Comparison of ENCODE assay signal across 24 cellular contexts in the genomic region with DNA sequence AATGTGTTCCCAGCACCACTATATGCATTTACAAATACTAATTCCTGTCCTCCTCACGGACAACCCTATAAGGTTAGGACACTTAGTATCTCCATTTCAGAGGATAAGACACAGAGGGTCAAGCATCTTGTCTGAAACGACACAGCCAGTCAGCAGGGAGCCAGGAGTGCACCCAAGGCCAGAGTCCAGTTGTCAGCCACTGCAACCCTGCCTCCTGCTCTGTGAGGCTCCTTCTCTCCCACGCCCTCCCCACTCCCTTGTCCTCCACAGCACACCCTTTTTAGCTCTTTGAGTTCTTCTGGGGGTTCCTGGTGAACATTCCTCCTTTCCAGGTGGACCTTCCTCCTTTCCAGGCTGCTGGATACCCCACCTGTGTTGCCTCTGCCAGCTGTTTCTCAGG.
"Had no signal": no experiment of that assay in that cellular context is flagged by ENCODE, and none has a peak within 500 bp of the region (broad histone marks: within the 10 kb centered on the region; RNA-seq: fewer than 3 reads in every experiment).

No MANE protein-coding gene starts in this region.

- H3K4me3 Mint-ChIP-seq: activated CD8-positive, alpha-beta memory T cell treated with anti-CD3 and anti-CD28 coated beads, Interleukin-2, amount 10 ng/mL, durations not matched to agents 7 days and 5 days; activated naive CD8-positive, alpha-beta T cell treated with anti-CD3 and anti-CD28 coated beads, Interleukin-2, amount 50 U/mL, for 24 hours; activated T-cell treated with anti-CD3 and anti-CD28 coated beads, Interleukin-2, amount 50 U/mL, for 24 hours; brain; T-helper 17 cell had no signal

- H3K36me3 Mint-ChIP-seq: activated CD8-positive, alpha-beta memory T cell treated with anti-CD3 and anti-CD28 coated beads, Interleukin-2, amount 10 ng/mL, durations not matched to agents 7 days and 5 days; activated naive CD4-positive, alpha-beta T cell treated with anti-CD3 and anti-CD28 coated beads, Interleukin-2, amount 50 U/mL, for 72 hours; brain; WTC11 had no signal

- FAIRE-seq: astrocyte had no signal

- H3K9me3 Mint-ChIP-seq: activated naive CD4-positive, alpha-beta T cell treated with anti-CD3 and anti-CD28 coated beads, Interleukin-2, amount 50 U/mL, for 72 hours; activated naive CD8-positive, alpha-beta T cell treated with anti-CD3 and anti-CD28 coated beads, Interleukin-2, amount 50 U/mL, for 24 hours; activated T-cell treated with anti-CD3 and anti-CD28 coated beads, Interleukin-2, amount 50 U/mL, for 24 hours; brain; WTC11 had no signal

- H3K4me1 Mint-ChIP-seq: activated CD8-positive, alpha-beta memory T cell treated with anti-CD3 and anti-CD28 coated beads, Interleukin-2, amount 10 ng/mL, durations not matched to agents 7 days and 5 days; activated naive CD8-positive, alpha-beta T cell treated with anti-CD3 and anti-CD28 coated beads, Interleukin-2, amount 50 U/mL, for 24 hours had no signal

- H3K27ac Mint-ChIP-seq: activated CD8-positive, alpha-beta memory T cell treated with anti-CD3 and anti-CD28 coated beads, Interleukin-2, amount 10 ng/mL, durations not matched to agents 7 days and 5 days; activated naive CD4-positive, alpha-beta T cell treated with anti-CD3 and anti-CD28 coated beads, Interleukin-2, amount 50 U/mL, for 72 hours; activated naive CD8-positive, alpha-beta T cell treated with anti-CD3 and anti-CD28 coated beads, Interleukin-2, amount 50 U/mL, for 24 hours; activated T-cell treated with anti-CD3 and anti-CD28 coated beads, Interleukin-2, amount 50 U/mL, for 24 hours; T-helper 17 cell; WTC11 had no signal

- ATAC-seq: activated CD8-positive, alpha-beta memory T cell treated with anti-CD3 and anti-CD28 coated beads, Interleukin-2, amount 10 ng/mL, durations not matched to agents 7 days and 5 days; activated naive CD4-positive, alpha-beta T cell treated with anti-CD3 and anti-CD28 coated beads, Interleukin-2, amount 50 U/mL, for 72 hours; activated naive CD8-positive, alpha-beta T cell treated with anti-CD3 and anti-CD28 coated beads, Interleukin-2, amount 50 U/mL, for 24 hours; T-helper 17 cell; WTC11 had no signal

- DNase-seq: activated CD4-positive, alpha-beta T cell treated with anti-CD3 and anti-CD28 coated beads for 48 hours; activated CD4-positive, alpha-beta T cell treated with anti-CD3 and anti-CD28 coated beads, Interleukin-2, amount 50 U/mL, for 4 hours; activated CD4-positive, CD25-positive, alpha-beta regulatory T cell treated with anti-CD3 and anti-CD28 coated beads, Interleukin-2, amount 50 U/mL, for 72 hours; activated CD8-positive, alpha-beta memory T cell treated with anti-CD3 and anti-CD28 coated beads, Interleukin-2, amount 10 ng/mL, durations not matched to agents 7 days and 5 days; activated effector memory CD4-positive, alpha-beta T cell treated with anti-CD3 and anti-CD28 coated beads, Interleukin-2, amount 50 U/mL, for 16 hours; activated naive CD4-positive, alpha-beta T cell treated with Interleukin-2 at 50 U/mL for 16 hours; activated naive CD8-positive, alpha-beta T cell treated with anti-CD3 and anti-CD28 coated beads, Interleukin-2, amount 50 U/mL, for 24 hours; activated T-cell treated with anti-CD3 and anti-CD28 coated beads, Interleukin-2, amount 50 U/mL, for 24 hours; amniotic stem cell; Karpas-422; MM.1S; NCI-H1105; NCI-H1436; NCI-H1694 treated with DMSO at 0.1 percent for 48 hours; NCI-H2081; NCI-H446; NCI-H82; SIG-M5; T-helper 17 cell; T-helper 9 cell had no signal
